25 cellular contexts compared by ENCODE assay signal in genomic region chr18:22789600-22789999, GRCh38.
A peak's percentile ranks its signal among the peaks of the same experiment; 100 is the strongest.
DNase-seq lines count a peak whose midpoint lies in the region; ATAC-seq and TF ChIP-seq lines count a peak whose summit lies in the region.
"Had no signal": no experiment of that assay in that cellular context is flagged by ENCODE, and none has a peak within 500 bp of the region (broad histone marks: within the 10 kb centered on the region; RNA-seq: fewer than 3 reads in every experiment).

No MANE protein-coding gene starts in this region.

- no peaks in the 10 kb centered on the region for H3K27me3 ChIP-seq in ACC112 (ENCODE audit: insufficient read depth, low read length)
- H3K27me3 ChIP-seq in neuron (ENCODE audit: insufficient read depth, low read length) = no peaks in the 10 kb centered on the region
- H3K27me3 ChIP-seq: neural progenitor cell, testis had no signal

- ATAC-seq in HG03196 (IDR thresholded peaks at IDR 0.05; ENCODE audit: unreplicated experiment) = no peak
- ATAC-seq: activated CD4-positive, alpha-beta T cell treated with anti-CD3 and anti-CD28 coated beads for 36 hours; CD8-positive, alpha-beta T cell; K562; Right ventricle myocardium inferior had no signal

- H3K4me1 ChIP-seq in ACC112 (ENCODE audit: control insufficient read depth, insufficient read depth, low read length, unreplicated experiment) = no peaks in the 10 kb centered on the region
- H3K4me1 ChIP-seq in neuron (ENCODE audit: insufficient read depth, low read length) = peaks cover 8% of the 10 kb centered on the region
- H3K4me1 ChIP-seq: testis had no signal

- no peak for TF ChIP-seq CTCF in choroid plexus epithelial cell (conservative IDR thresholded peaks at IDR 0.05; ENCODE audit: low read depth, low read length)

- H3K79me2 ChIP-seq in ACC112 (ENCODE audit: control insufficient read depth, insufficient read depth, low read length, unreplicated experiment) = no peaks in the 10 kb centered on the region

- peak; percentile 14 for DNase-seq in M059J (ENCODE audit: low read depth)
- peak; percentile 12 for DNase-seq in choroid plexus epithelial cell (ENCODE audit: low read depth)
- DNase-seq in DMS79 (lab: John Stamatoyannopoulos, UW) = no peak
- DNase-seq in NCI-H526 treated with DMSO at 0.1 percent for 48 hours (lab: John Stamatoyannopoulos, UW) = no peak
- no peak for DNase-seq in erythroblast (lab: John Stamatoyannopoulos, UW)
- DNase-seq: 8988T; activated CD4-positive, alpha-beta T cell treated with anti-CD3 and anti-CD28 coated beads for 36 hours; activated effector memory CD4-positive, alpha-beta T cell treated with Interleukin-2 at 50 U/mL for 16 hours; activated naive CD8-positive, alpha-beta T cell treated with anti-CD3 and anti-CD28 coated beads, Interleukin-2, amount 10 ng/mL, durations not matched to agents 7 days and 5 days; activated T-cell treated with anti-CD3 and anti-CD28 coated beads for 4 hours; CD8-positive, alpha-beta T cell; DMS 273 treated with DMSO at 0.1 percent for 48 hours; glutamatergic neuron; H9; mammary epithelial cell; NCI-H1436 treated with DMSO at 0.1 percent for 48 hours; stimulated activated naive CD4-positive, alpha-beta T cell treated with Interleukin-2 at 50 U/mL for 16 hours; T-helper 2 cell; testis had no signal

- H3K9me3 ChIP-seq in neuron (ENCODE audit: low read length) = no peaks in the 10 kb centered on the region
- H3K9me3 ChIP-seq: testis had no signal

- H3K36me3 ChIP-seq in ACC112 (ENCODE audit: insufficient read depth, low read length) (no peaks in the 10 kb centered on the region), neuron (ENCODE audit: insufficient read depth, low read length) (no peaks in the 10 kb centered on the region)
- H3K36me3 ChIP-seq: neural progenitor cell had no signal

- H2AFZ ChIP-seq in ACC112 (ENCODE audit: low read length, unreplicated experiment) (peak overlapping the region; percentile 2), neuron (ENCODE audit: low read depth, low read length) (peak overlapping the region; percentile 40)
- H2AFZ ChIP-seq: neural progenitor cell had no signal

- H3K4me3 ChIP-seq in ACC112 (ENCODE audit: low read depth, low read length) = no peak overlapping the region
- H3K4me3 ChIP-seq in choroid plexus epithelial cell (ENCODE audit: low read depth, low read length) = no peak overlapping the region
- no peak overlapping the region for H3K4me3 ChIP-seq in neuron (ENCODE audit: low read length)
- H3K4me3 ChIP-seq: K562, neural progenitor cell, testis had no signal

- no peak for TF ChIP-seq POLR2A in erythroblast (IDR thresholded peaks at IDR 0.05; ENCODE audit: low read length)

- no peak overlapping the region for H3K27ac ChIP-seq in ACC112 (ENCODE audit: low read depth, low read length)
- H3K27ac ChIP-seq: neural progenitor cell, testis had no signal

Comparison
In these comparisons a context has a peak if more than half of its experiments do, and no peak if none do; other contexts are left out.
1. DNase-seq: peak in M059J (single experiment) and choroid plexus epithelial cell (single experiment); none in DMS79 (single experiment), NCI-H526 treated with DMSO at 0.1 percent for 48 hours (single experiment) and erythroblast (0 of 2).